1 cellular context compared by ENCODE assay signal in the genomic region with DNA sequence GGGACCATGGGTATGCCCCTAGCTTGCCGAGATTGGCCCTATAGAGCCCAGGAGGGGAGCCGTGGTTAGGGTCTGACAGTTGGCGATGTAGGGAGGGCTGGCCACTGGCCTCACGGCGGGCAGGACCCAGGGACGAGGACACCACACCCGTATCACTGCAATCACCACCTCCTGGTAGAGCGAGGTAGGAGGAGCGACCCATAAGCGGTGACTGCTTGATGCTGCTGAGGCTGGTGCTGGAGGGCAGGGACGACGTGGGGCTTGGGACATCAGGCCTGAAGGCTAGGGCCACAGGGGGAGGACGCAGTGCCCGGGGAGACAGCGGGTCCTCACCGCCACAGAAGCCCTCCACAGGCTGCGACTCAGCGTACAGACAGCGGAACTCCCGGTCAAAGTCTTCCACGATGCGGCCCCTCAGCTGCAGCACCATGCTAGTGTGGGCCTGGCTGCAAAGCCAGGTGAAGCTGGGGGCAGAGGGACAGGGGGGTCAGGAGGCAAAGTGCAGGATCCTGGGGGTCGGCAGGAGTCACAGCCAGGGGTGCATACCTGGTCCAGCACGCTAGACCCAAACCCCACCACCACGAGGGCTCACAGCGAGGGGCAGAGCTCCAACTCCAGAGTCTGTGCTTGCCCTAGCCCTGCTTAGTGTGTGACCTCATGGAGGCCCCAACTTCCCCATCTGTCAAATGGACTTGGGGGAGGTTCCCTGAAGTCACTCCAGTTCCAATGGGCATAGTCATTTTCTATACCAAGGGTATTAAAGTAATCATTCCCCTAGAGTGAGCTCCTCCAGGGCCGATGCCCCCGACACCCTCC.
TF ChIP-seq lines count a peak whose summit lies in the region.

No MANE protein-coding gene starts in this region.

TF ChIP-seq in HepG2, 621 proteins besides CTCF, POLR2A, EP300 and RAD21 (continued from another document and continues in another):
- TF ChIP-seq, protein P1, sequence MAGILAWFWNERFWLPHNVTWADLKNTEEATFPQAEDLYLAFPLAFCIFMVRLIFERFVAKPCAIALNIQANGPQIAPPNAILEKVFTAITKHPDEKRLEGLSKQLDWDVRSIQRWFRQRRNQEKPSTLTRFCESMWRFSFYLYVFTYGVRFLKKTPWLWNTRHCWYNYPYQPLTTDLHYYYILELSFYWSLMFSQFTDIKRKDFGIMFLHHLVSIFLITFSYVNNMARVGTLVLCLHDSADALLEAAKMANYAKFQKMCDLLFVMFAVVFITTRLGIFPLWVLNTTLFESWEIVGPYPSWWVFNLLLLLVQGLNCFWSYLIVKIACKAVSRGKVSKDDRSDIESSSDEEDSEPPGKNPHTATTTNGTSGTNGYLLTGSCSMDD (CRISPR knock-in tag; IDR thresholded peaks at IDR 0.05), result no peak
- TF ChIP-seq MED1 (CRISPR knock-in tag; IDR thresholded peaks at IDR 0.05) (no peak), ZKSCAN5 (CRISPR knock-in tag; IDR thresholded peaks at IDR 0.05) (0 out of 2 replicates have a peak, but pooled peaks have one; percentile 9), ZFX (CRISPR knock-in tag; IDR thresholded peaks at IDR 0.05; ENCODE audit: low read depth) (peak; percentile 53; the same call in 1 of the 2 replicates), KDM1A (CRISPR knock-in tag; IDR thresholded peaks at IDR 0.05) (no peak), RFX3 (CRISPR knock-in tag; IDR thresholded peaks at IDR 0.05) (no peak), HDAC1 (CRISPR knock-in tag; IDR thresholded peaks at IDR 0.05) (no peak), CENPT (CRISPR knock-in tag; IDR thresholded peaks at IDR 0.05; ENCODE audit: low read depth) (peak; percentile 77; the same call in 1 of the 2 replicates), ZNF629 (CRISPR knock-in tag; conservative IDR thresholded peaks at IDR 0.05) (peak; percentile 92), RBM39 (IDR thresholded peaks at IDR 0.05; ENCODE audit: low read depth, low read length, poor library complexity, severe bottlenecking) (peak; percentile 56), PHF5A (CRISPR knock-in tag; IDR thresholded peaks at IDR 0.05; ENCODE audit: low read depth, unreplicated experiment) (no peak), SIN3B (IDR thresholded peaks at IDR 0.05; ENCODE audit: low read length) (no peak), ZNF569 (CRISPR knock-in tag; IDR thresholded peaks at IDR 0.05; ENCODE audit: borderline replicate concordance) (no peak), ZNF296 (CRISPR knock-in tag; conservative IDR thresholded peaks at IDR 0.05) (0 out of 2 replicates have a peak, but pooled peaks have one; percentile 38), ZNF598 (CRISPR knock-in tag; IDR thresholded peaks at IDR 0.05; ENCODE audit: borderline replicate concordance) (peak; percentile 65; the same call in 1 of the 2 replicates), BRD4 (CRISPR knock-in tag; IDR thresholded peaks at IDR 0.05) (peak; percentile 21; the same call in 1 of the 2 replicates), HDAC2 (CRISPR knock-in tag; IDR thresholded peaks at IDR 0.05) (no peak), DMAP1 (CRISPR knock-in tag; IDR thresholded peaks at IDR 0.05) (no peak), FOXC1 (CRISPR knock-in tag; IDR thresholded peaks at IDR 0.05; ENCODE audit: borderline replicate concordance) (0 out of 2 replicates have a peak, but pooled peaks have one; percentile 61), ZBTB7A (CRISPR knock-in tag; IDR thresholded peaks at IDR 0.05) (peak; percentile 64; the same call in 1 of the 2 replicates), RBAK (CRISPR knock-in tag; IDR thresholded peaks at IDR 0.05) (no peak), GZF1 (CRISPR knock-in tag; IDR thresholded peaks at IDR 0.05) (no peak), NAIF1 (CRISPR knock-in tag; IDR thresholded peaks at IDR 0.05; ENCODE audit: borderline replicate concordance) (no peak), SNAI1 (CRISPR knock-in tag; IDR thresholded peaks at IDR 0.05; ENCODE audit: borderline replicate concordance) (no peak), PITX1 (CRISPR knock-in tag; IDR thresholded peaks at IDR 0.05) (no peak), CREB1 (IDR thresholded peaks at IDR 0.05) (no peak), CREB1 (CRISPR knock-in tag; IDR thresholded peaks at IDR 0.05) (no peak), ZNF383 (CRISPR knock-in tag; IDR thresholded peaks at IDR 0.05; ENCODE audit: borderline replicate concordance) (0 out of 2 replicates have a peak, but pooled peaks have one; percentile 66), ZNF333 (CRISPR knock-in tag; IDR thresholded peaks at IDR 0.05; ENCODE audit: borderline replicate concordance) (no peak; the same call in 1 of the 2 replicates), SRY (CRISPR knock-in tag; IDR thresholded peaks at IDR 0.05) (peak; percentile 73; the same call in 1 of the 2 replicates), SMAD1 (CRISPR knock-in tag; IDR thresholded peaks at IDR 0.05; ENCODE audit: borderline replicate concordance, low read depth) (no peak), MTA1 (CRISPR knock-in tag; IDR thresholded peaks at IDR 0.05; ENCODE audit: borderline replicate concordance) (peak; percentile 72; the same call in 1 of the 2 replicates), ZNF776 (CRISPR knock-in tag; IDR thresholded peaks at IDR 0.05) (peak; percentile 26; the same call in 1 of the 2 replicates), ZSCAN21 (CRISPR knock-in tag; IDR thresholded peaks at IDR 0.05; ENCODE audit: borderline replicate concordance) (0 out of 2 replicates have a peak, but pooled peaks have one; percentile 68)
- TF ChIP-seq, protein P2, sequence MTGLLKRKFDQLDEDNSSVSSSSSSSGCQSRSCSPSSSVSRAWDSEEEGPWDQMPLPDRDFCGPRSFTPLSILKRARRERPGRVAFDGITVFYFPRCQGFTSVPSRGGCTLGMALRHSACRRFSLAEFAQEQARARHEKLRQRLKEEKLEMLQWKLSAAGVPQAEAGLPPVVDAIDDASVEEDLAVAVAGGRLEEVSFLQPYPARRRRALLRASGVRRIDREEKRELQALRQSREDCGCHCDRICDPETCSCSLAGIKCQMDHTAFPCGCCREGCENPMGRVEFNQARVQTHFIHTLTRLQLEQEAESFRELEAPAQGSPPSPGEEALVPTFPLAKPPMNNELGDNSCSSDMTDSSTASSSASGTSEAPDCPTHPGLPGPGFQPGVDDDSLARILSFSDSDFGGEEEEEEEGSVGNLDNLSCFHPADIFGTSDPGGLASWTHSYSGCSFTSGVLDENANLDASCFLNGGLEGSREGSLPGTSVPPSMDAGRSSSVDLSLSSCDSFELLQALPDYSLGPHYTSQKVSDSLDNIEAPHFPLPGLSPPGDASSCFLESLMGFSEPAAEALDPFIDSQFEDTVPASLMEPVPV (CRISPR knock-in tag; IDR thresholded peaks at IDR 0.05), result peak; percentile 78; the same call in 1 of the 2 replicates
- TF ChIP-seq, protein P3, sequence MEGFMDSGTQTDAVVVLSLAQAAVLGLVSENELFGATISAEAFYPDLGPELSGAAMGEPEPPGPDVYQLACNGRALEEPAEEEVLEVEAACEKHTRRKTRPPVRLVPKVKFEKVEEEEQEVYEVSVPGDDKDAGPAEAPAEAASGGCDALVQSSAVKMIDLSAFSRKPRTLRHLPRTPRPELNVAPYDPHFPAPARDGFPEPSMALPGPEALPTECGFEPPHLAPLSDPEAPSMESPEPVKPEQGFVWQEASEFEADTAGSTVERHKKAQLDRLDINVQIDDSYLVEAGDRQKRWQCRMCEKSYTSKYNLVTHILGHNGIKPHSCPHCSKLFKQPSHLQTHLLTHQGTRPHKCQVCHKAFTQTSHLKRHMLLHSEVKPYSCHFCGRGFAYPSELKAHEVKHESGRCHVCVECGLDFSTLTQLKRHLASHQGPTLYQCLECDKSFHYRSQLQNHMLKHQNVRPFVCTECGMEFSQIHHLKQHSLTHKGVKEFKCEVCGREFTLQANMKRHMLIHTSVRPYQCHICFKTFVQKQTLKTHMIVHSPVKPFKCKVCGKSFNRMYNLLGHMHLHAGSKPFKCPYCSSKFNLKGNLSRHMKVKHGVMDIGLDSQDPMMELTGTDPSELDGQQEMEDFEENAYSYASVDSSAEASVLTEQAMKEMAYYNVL (CRISPR knock-in tag; IDR thresholded peaks at IDR 0.05; ENCODE audit: borderline replicate concordance), result peak; percentile 63; the same call in 1 of the 2 replicates
- TF ChIP-seq, protein P4, sequence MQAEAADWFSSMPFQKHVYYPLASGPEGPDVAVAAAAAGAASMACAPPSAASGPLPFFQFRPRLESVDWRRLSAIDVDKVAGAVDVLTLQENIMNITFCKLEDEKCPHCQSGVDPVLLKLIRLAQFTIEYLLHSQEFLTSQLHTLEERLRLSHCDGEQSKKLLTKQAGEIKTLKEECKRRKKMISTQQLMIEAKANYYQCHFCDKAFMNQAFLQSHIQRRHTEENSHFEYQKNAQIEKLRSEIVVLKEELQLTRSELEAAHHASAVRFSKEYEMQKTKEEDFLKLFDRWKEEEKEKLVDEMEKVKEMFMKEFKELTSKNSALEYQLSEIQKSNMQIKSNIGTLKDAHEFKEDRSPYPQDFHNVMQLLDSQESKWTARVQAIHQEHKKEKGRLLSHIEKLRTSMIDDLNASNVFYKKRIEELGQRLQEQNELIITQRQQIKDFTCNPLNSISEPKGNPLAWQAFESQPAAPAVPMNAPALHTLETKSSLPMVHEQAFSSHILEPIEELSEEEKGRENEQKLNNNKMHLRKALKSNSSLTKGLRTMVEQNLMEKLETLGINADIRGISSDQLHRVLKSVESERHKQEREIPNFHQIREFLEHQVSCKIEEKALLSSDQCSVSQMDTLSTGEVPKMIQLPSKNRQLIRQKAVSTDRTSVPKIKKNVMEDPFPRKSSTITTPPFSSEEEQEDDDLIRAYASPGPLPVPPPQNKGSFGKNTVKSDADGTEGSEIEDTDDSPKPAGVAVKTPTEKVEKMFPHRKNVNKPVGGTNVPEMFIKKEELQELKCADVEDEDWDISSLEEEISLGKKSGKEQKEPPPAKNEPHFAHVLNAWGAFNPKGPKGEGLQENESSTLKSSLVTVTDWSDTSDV (CRISPR knock-in tag; IDR thresholded peaks at IDR 0.05), result peak; percentile 37; the same call in 1 of the 2 replicates
- TF ChIP-seq, protein P5, sequence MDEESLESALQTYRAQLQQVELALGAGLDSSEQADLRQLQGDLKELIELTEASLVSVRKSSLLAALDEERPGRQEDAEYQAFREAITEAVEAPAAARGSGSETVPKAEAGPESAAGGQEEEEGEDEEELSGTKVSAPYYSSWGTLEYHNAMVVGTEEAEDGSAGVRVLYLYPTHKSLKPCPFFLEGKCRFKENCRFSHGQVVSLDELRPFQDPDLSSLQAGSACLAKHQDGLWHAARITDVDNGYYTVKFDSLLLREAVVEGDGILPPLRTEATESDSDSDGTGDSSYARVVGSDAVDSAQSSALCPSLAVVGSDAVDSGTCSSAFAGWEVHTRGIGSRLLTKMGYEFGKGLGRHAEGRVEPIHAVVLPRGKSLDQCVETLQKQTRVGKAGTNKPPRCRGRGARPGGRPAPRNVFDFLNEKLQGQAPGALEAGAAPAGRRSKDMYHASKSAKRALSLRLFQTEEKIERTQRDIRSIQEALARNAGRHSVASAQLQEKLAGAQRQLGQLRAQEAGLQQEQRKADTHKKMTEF (CRISPR knock-in tag; IDR thresholded peaks at IDR 0.05), result no peak
- TF ChIP-seq, protein P6, sequence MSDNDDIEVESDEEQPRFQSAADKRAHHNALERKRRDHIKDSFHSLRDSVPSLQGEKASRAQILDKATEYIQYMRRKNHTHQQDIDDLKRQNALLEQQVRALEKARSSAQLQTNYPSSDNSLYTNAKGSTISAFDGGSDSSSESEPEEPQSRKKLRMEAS (IDR thresholded peaks at IDR 0.05), result no peak
- TF ChIP-seq, protein P7, sequence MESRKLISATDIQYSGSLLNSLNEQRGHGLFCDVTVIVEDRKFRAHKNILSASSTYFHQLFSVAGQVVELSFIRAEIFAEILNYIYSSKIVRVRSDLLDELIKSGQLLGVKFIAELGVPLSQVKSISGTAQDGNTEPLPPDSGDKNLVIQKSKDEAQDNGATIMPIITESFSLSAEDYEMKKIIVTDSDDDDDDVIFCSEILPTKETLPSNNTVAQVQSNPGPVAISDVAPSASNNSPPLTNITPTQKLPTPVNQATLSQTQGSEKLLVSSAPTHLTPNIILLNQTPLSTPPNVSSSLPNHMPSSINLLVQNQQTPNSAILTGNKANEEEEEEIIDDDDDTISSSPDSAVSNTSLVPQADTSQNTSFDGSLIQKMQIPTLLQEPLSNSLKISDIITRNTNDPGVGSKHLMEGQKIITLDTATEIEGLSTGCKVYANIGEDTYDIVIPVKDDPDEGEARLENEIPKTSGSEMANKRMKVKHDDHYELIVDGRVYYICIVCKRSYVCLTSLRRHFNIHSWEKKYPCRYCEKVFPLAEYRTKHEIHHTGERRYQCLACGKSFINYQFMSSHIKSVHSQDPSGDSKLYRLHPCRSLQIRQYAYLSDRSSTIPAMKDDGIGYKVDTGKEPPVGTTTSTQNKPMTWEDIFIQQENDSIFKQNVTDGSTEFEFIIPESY (CRISPR knock-in tag; IDR thresholded peaks at IDR 0.05), result no peak
- TF ChIP-seq, protein P8, sequence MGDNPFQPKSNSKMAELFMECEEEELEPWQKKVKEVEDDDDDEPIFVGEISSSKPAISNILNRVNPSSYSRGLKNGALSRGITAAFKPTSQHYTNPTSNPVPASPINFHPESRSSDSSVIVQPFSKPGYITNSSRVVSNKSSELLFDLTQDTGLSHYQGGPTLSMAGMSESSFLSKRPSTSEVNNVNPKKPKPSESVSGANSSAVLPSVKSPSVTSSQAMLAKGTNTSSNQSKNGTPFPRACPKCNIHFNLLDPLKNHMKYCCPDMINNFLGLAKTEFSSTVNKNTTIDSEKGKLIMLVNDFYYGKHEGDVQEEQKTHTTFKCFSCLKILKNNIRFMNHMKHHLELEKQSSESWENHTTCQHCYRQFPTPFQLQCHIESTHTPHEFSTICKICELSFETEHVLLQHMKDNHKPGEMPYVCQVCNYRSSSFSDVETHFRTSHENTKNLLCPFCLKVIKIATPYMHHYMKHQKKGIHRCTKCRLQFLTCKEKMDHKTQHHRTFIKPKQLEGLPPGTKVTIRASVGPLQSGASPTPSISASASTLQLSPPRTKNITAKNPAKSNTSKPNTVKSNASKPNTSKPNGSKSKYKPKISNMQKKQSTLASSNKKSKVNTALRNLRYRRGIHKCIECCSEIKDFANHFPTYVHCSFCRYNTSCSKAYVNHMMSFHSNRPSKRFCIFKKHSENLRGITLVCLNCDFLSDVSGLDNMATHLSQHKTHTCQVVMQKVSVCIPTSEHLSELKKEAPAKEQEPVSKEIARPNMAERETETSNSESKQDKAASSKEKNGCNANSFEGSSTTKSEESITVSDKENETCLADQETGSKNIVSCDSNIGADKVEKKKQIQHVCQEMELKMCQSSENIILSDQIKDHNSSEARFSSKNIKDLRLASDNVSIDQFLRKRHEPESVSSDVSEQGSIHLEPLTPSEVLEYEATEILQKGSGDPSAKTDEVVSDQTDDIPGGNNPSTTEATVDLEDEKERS (CRISPR knock-in tag; IDR thresholded peaks at IDR 0.05), result no peak
- TF ChIP-seq, protein P9, sequence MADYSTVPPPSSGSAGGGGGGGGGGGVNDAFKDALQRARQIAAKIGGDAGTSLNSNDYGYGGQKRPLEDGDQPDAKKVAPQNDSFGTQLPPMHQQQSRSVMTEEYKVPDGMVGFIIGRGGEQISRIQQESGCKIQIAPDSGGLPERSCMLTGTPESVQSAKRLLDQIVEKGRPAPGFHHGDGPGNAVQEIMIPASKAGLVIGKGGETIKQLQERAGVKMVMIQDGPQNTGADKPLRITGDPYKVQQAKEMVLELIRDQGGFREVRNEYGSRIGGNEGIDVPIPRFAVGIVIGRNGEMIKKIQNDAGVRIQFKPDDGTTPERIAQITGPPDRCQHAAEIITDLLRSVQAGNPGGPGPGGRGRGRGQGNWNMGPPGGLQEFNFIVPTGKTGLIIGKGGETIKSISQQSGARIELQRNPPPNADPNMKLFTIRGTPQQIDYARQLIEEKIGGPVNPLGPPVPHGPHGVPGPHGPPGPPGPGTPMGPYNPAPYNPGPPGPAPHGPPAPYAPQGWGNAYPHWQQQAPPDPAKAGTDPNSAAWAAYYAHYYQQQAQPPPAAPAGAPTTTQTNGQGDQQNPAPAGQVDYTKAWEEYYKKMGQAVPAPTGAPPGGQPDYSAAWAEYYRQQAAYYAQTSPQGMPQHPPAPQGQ (CRISPR knock-in tag; IDR thresholded peaks at IDR 0.05; ENCODE audit: borderline replicate concordance), result no peak
